18 cellular contexts compared by ENCODE assay signal in genomic region chr2:181052523-181052891, GRCh38.
DNase-seq lines count a peak whose midpoint lies in the region; ATAC-seq lines count a peak whose summit lies in the region.
"Had no signal": no experiment of that assay in that cellular context is flagged by ENCODE, and none has a peak within 500 bp of the region (broad histone marks: within the 10 kb centered on the region; RNA-seq: fewer than 3 reads in every experiment).

No MANE protein-coding gene starts in this region.

- no peaks in the 10 kb centered on the region for H3K27me3 Mint-ChIP-seq in central memory CD8-positive, alpha-beta T cell

- no peak overlapping the region for H3K4me3 Mint-ChIP-seq in central memory CD8-positive, alpha-beta T cell
- H3K4me3 Mint-ChIP-seq: neural crest cell had no signal

- peaks cover 23% of the 10 kb centered on the region for H3K4me1 Mint-ChIP-seq in central memory CD8-positive, alpha-beta T cell

- no peak for DNase-seq in central memory CD8-positive, alpha-beta T cell (ENCODE audit: low spot score in 2 of 2)
- DNase-seq in NCI-H1436 (lab: John Stamatoyannopoulos, UW) (no peak), SW 1271 (lab: John Stamatoyannopoulos, UW) (no peak)
- DNase-seq: activated CD8-positive, alpha-beta memory T cell treated with anti-CD3 and anti-CD28 coated beads for 24 hours; activated effector memory CD4-positive, alpha-beta T cell treated with anti-CD3 and anti-CD28 coated beads, Interleukin-2, amount 50 U/mL, for 16 hours; aorta; DMS 273 treated with DMSO at 0.1 percent for 48 hours; MG63; NCI-H187 treated with DMSO at 0.1 percent for 48 hours; NCI-H446; psoas muscle; SHP77; tibial artery had no signal

- H3K9me3 Mint-ChIP-seq in central memory CD8-positive, alpha-beta T cell: no peaks in the 10 kb centered on the region

- H3K36me3 Mint-ChIP-seq in central memory CD8-positive, alpha-beta T cell (ENCODE audit: insufficient read depth): peaks cover 2% of the 10 kb centered on the region

- H3K27ac Mint-ChIP-seq in central memory CD8-positive, alpha-beta T cell (ENCODE audit: low read depth): peak overlapping the region; percentile 11

- ATAC-seq in GM18909 (IDR thresholded peaks at IDR 0.05; ENCODE audit: poor library complexity, unreplicated experiment) (peak; percentile 40), GM21515 (IDR thresholded peaks at IDR 0.05; ENCODE audit: unreplicated experiment) (peak; percentile 57), HG03064 (IDR thresholded peaks at IDR 0.05; ENCODE audit: low read depth, unreplicated experiment) (peak; percentile 51), HG02763 (IDR thresholded peaks at IDR 0.05; ENCODE audit: unreplicated experiment) (no peak)
- ATAC-seq in central memory CD8-positive, alpha-beta T cell (replicated peaks; ENCODE audit: extremely low read depth, poor library complexity, severe bottlenecking): no peak
- ATAC-seq: psoas muscle had no signal

Comparison
In these comparisons a context has a peak if more than half of its experiments do, and no peak if none do; other contexts are left out.
1. ATAC-seq: peak in GM18909 (single experiment), GM21515 (single experiment) and HG03064 (single experiment); none in central memory CD8-positive, alpha-beta T cell (single experiment) and HG02763 (single experiment).